In the genomic region with DNA sequence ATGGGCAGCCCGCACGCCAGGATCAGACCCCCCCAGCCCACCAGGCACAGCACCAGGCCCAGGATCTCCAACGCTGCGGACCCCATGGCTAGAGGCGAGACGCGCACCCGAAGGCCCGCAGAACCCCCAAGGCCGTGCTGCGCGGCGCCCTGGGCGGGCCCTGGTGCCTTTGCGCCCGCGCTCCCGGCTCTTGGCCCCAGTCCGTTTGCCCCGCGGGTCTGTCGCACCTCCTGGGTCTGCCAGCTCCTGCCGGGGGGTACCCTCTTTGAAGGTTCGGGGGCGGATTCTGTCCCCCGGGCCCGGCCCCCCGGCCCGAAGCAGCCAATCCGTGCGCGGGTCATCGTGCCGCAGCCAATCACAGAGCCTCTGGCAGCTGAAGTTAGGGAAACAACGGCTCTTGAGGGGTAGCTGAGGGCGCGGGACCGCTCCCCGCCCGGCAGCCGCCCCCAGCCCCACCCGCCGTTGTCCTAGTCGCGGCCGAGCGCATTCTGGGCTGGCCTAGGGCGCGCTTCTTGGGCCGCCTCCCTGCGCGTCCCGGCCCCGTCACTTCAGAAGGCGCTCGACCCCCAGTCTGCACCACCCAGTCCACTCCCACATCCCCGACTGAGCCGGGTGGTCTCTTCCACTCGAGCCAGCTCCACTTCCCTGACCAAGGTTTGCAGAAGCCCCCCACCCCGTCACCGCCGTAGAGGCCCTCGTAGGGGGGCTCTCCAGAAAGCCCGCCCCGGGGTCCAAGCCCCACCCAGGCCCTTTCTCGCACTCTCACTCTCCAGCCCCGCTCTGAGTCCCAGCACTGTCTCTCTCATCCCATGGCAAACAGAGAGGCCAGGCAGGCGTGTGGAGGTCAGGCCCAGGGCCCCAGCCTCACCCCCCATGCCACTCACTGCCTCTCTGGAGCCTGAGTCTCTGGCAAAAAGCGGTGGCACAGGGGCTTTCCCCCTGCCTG, we compare ENCODE assay signal across 9 cellular contexts. TPM values are rescaled to one million over a fixed set of nuclear protein-coding genes. Genes with fewer than 3 reads are reported as not detected.
DNase-seq lines count a peak whose midpoint lies in the region; ATAC-seq, FAIRE-seq and TF ChIP-seq lines count a peak whose summit lies in the region.
"Had no signal": no experiment of that assay in that cellular context is flagged by ENCODE, and none has a peak within 500 bp of the region (broad histone marks: within the 10 kb centered on the region; RNA-seq: fewer than 3 reads in every experiment).

Gene CLDN5, minus strand, starts transcription at position 241 of the 946 bp plus-strand sequence. Its CDS starts 155 bp downstream, at position 86.

- POLR2A ChIA-PET in CD8-positive, alpha-beta T cell (lab: Charles Lee) = no interaction called here

- no peak for ATAC-seq in CD8-positive, alpha-beta T cell
- ATAC-seq in HG03025 (IDR thresholded peaks at IDR 0.05; ENCODE audit: low FRiP score, unreplicated experiment) = no peak

- H3K9me3 ChIP-seq in CD8-positive, alpha-beta T cell (ENCODE audit: low read length) = no peaks in the 10 kb centered on the region
- no peaks in the 10 kb centered on the region for H3K9me3 ChIP-seq in thymus (ENCODE audit: control insufficient read depth)

- intact Hi-C loops in CD8-positive, alpha-beta T cell (cut with DNase I, micrococcal nuclease) = no loop called here
- intact Hi-C loops in lower leg skin (cut with DNase I; ENCODE audit: low total_unique reads) = no loop called here

- DNase-seq in CD8-positive, alpha-beta T cell = no peak
- DNase-seq in NCI-H1105 treated with DMSO at 0.1 percent for 48 hours (lab: John Stamatoyannopoulos, UW) (peak; percentile 8), chondrocyte (ENCODE audit: low spot score) (peak; percentile 74), lower leg skin (ENCODE audit: low spot score in 2 of 2) (no peak), GM12892 (ENCODE audit: insufficient read length) (no peak), inferior parietal cortex (ENCODE audit: extremely low spot score) (no peak)

- peaks cover 4% of the 10 kb centered on the region for H3K4me1 Mint-ChIP-seq in CD8-positive, alpha-beta T cell (ENCODE audit: low read depth)
- peaks cover 13% of the 10 kb centered on the region for H3K4me1 Mint-ChIP-seq in chondrocyte (ENCODE audit: low read depth)

- peaks cover 27% of the 10 kb centered on the region for H3K27me3 Mint-ChIP-seq in CD8-positive, alpha-beta T cell (ENCODE audit: low read depth)
- peaks cover 21% of the 10 kb centered on the region for H3K27me3 Mint-ChIP-seq in chondrocyte (ENCODE audit: low read depth)

- no peaks in the 10 kb centered on the region for H3K27me3 ChIP-seq in CD8-positive, alpha-beta T cell (ENCODE audit: insufficient read depth, low read length)
- peaks cover 25% of the 10 kb centered on the region for H3K27me3 ChIP-seq in thymus (ENCODE audit: control insufficient read depth, insufficient read depth)

- peaks cover 6% of the 10 kb centered on the region for H3K4me1 ChIP-seq in CD8-positive, alpha-beta T cell (ENCODE audit: insufficient read depth, low read length)
- H3K4me1 ChIP-seq in thymus (ENCODE audit: control insufficient read depth, insufficient read depth, low read length) = peaks cover 3% of the 10 kb centered on the region

- no peaks in the 10 kb centered on the region for H3K36me3 Mint-ChIP-seq in CD8-positive, alpha-beta T cell
- no peaks in the 10 kb centered on the region for H3K36me3 Mint-ChIP-seq in chondrocyte (ENCODE audit: low read depth)

- FAIRE-seq in GM12892 (lab: Jason Lieb, UNC) = no peak
- FAIRE-seq: endometrium had no signal

- no peak for TF ChIP-seq CTCF in CD8-positive, alpha-beta T cell (IDR thresholded peaks at IDR 0.05)
- TF ChIP-seq CTCF in chondrocyte (IDR thresholded peaks at IDR 0.05) (no peak), lower leg skin (IDR thresholded peaks at IDR 0.05) (no peak)

- TF ChIP-seq POLR2A in lower leg skin (IDR thresholded peaks at IDR 0.05) = no peak
- TF ChIP-seq POLR2A in GM12892 (IDR thresholded peaks at IDR 0.05; ENCODE audit: low read depth, low read length) = no peak

- H3K4me3 ChIP-seq in CD8-positive, alpha-beta T cell (ENCODE audit: low read depth, low read length) = peak within 1 kb of the TSS; percentile 41
- H3K4me3 ChIP-seq in lower leg skin (ENCODE audit: low read depth, poor library complexity, severe bottlenecking) = peak within 1 kb of the TSS; percentile 8
- peak within 1 kb of the TSS; percentile 46 for H3K4me3 ChIP-seq in thymus (ENCODE audit: low read length)

- H3K4me3 Mint-ChIP-seq in CD8-positive, alpha-beta T cell = peak within 1 kb of the TSS; percentile 60
- H3K4me3 Mint-ChIP-seq in chondrocyte (ENCODE audit: unreplicated experiment) = peak within 1 kb of the TSS; percentile 67

- no peak within 1 kb of the TSS for H3K27ac Mint-ChIP-seq in CD8-positive, alpha-beta T cell
- H3K27ac Mint-ChIP-seq in chondrocyte (ENCODE audit: unreplicated experiment) = no peak within 1 kb of the TSS

- CTCF ChIA-PET in CD8-positive, alpha-beta T cell (lab: Charles Lee) = no interaction called here

- H3K27ac ChIP-seq in CD8-positive, alpha-beta T cell (ENCODE audit: low read depth, low read length) = no peak within 1 kb of the TSS
- H3K27ac ChIP-seq in thymus (ENCODE audit: low read depth) = peak within 1 kb of the TSS; percentile 54

- 4 to 6% methylated on average over 39 to 53 of the region's 69 CpGs for WGBS in lower leg skin, 2 donors
- 8% methylated on average over 69 of the region's 69 CpGs for WGBS in thymus

- no peaks in the 10 kb centered on the region for H3K36me3 ChIP-seq in CD8-positive, alpha-beta T cell (ENCODE audit: insufficient read depth, low read length)
- H3K36me3 ChIP-seq in thymus (ENCODE audit: control insufficient read depth, insufficient read depth) = peaks cover 3% of the 10 kb centered on the region

- no peaks in the 10 kb centered on the region for H3K9me3 Mint-ChIP-seq in CD8-positive, alpha-beta T cell
- no peaks in the 10 kb centered on the region for H3K9me3 Mint-ChIP-seq in chondrocyte (ENCODE audit: low read depth)

RNA-seq across cellular contexts. Expression of gene CLDN5, which starts in this region (rescaled TPM):
- not detected for total RNA-seq in CD8-positive, alpha-beta T cell
- total RNA-seq in chondrocyte (not detected in 3 replicates), lower leg skin (100 to 1,000 TPM in 2 of 4 donors, 10 to 100 TPM in 2; 94.9 to 170 (median 117) TPM)
- polyA plus RNA-seq in thymus = 112 TPM
- not detected for polyA plus RNA-seq in GM12892 (2012; ENCODE audit: missing spikeins)

Comparison
In these comparisons a context has a peak if more than half of its experiments do, and no peak if none do; other contexts are left out.
1. RNA of gene CLDN5 (total RNA-seq): 94.9 to 170 TPM in lower leg skin; not detected in CD8-positive, alpha-beta T cell and not detected in chondrocyte; every median in the first group is over 10 times any median in the second.
2. Peak in DNase-seq in chondrocyte; RNA of the gene not detected or under 1 TPM.
3. Peak in every context shown above with its lines, with median percentiles within 50 percentile points of each other: H3K4me3 ChIP-seq.